29 cellular contexts compared by ENCODE assay signal in genomic region chr9:27203783-27204182, GRCh38.
"Had no signal": no experiment of that assay in that cellular context is flagged by ENCODE, and none has a peak within 500 bp of the region (broad histone marks: within the 10 kb centered on the region; RNA-seq: fewer than 3 reads in every experiment).

No MANE protein-coding gene starts in this region.

- H3K27me3 ChIP-seq: MG63 had no signal

- H3K27ac ChIP-seq: SK-N-MC, VCaP had no signal

- DNase-seq: activated CD4-positive, alpha-beta memory T cell treated with anti-CD3 and anti-CD28 coated beads for 36 hours; activated CD4-positive, alpha-beta T cell treated with anti-CD3 and anti-CD28 coated beads, Interleukin-2, amount 10 ng/mL, durations not matched to agents 7 days and 5 days; activated CD4-positive, CD25-positive, alpha-beta regulatory T cell; activated CD8-positive, alpha-beta memory T cell treated with anti-CD3 and anti-CD28 coated beads for 24 hours; activated gamma-delta T cell; activated naive CD4-positive, alpha-beta T cell treated with anti-CD3 and anti-CD28 coated beads for 36 hours; activated T-cell treated with anti-CD3 and anti-CD28 coated beads for 4 hours; activated T-cell treated with anti-CD3 and anti-CD28 coated beads, Interleukin-2, amount 50 U/mL, for 48 hours; MG63; MV-4-11; NCI-H1092 treated with DMSO at 0.1 percent for 48 hours; NCI-H1417 treated with DMSO at 0.1 percent for 48 hours; NCI-H1694; NCI-H2029; NCI-H2107; NCI-H2171 treated with DMSO at 0.1 percent for 48 hours; NCI-H226; NCI-H510A; NCI-H526 treated with DMSO at 0.1 percent for 48 hours; NCI-H82; NK-92 treated with Interleukin-12 subunit alpha and Interleukin-12 subunit beta, amount 100 ng/mL, for 24 hours; OCI-M1; RPMI8226; T-helper 1 cell had no signal

- H3K36me3 ChIP-seq: MG63 had no signal

- H3K9me3 ChIP-seq: MG63 had no signal

- ATAC-seq: activated T-helper 17 cell treated with anti-CD3 and anti-CD28 coated beads, Interleukin-2, amount 50 U/mL, for 72 hours; Panc1; Right ventricle myocardium inferior had no signal

- H3K4me3 ChIP-seq: MG63, SK-N-MC had no signal
